ENCODE assay signal across 9 cellular contexts in the genomic region with DNA sequence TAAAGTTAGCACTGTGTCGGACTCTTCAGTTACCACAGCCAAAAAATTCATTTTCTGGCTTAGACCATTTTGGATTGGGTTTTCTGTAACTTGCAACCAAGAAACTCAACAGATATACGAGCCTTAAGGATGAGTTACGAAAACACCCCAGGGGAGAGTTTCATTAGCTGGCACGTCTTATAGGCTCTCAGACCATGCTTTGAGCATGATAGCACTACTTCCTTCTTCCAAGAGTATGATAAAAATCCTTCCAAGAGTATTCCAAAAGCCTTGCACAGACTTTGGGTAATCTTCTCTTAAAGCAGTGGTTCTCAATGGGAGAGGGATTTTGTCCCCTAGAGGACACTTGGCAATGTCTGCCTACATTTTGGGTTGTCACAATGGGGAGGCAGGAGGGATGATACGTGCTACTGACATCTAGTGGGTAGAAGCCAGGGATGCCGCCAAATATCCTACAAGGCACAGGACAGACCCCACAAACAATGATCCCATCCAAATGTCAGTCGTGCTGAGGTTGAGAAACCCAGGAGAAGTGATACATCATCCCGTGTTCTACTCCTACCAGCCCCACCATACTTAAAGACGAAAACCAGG.
DNase-seq lines count a peak whose midpoint lies in the region; ATAC-seq, FAIRE-seq and TF ChIP-seq lines count a peak whose summit lies in the region.
"Had no signal": no experiment of that assay in that cellular context is flagged by ENCODE, and none has a peak within 500 bp of the region (broad histone marks: within the 10 kb centered on the region; RNA-seq: fewer than 3 reads in every experiment).

No MANE protein-coding gene starts in this region.

- intact Hi-C loops in mammary epithelial cell (cut with micrococcal nuclease), result loop anchor here (1.0 kb wide), 1 partner anchor 220 kb away; no protein-coding TSS in a partner anchor

- H3K79me2 ChIP-seq in Loucy (ENCODE audit: insufficient read depth, low read length) (no peaks in the 10 kb centered on the region), mammary epithelial cell (ENCODE audit: insufficient read depth, low read length) (no peaks in the 10 kb centered on the region)

- no peak overlapping the region for H3K4me3 Mint-ChIP-seq in nephron

- no peaks in the 10 kb centered on the region for H3F3A ChIP-seq in Loucy (ENCODE audit: low read depth)

- DNase-seq in GM12865 (ENCODE audit: low read depth), result peak; percentile 17
- no peak for DNase-seq in mammary epithelial cell
- no peak for DNase-seq in middle frontal gyrus (ENCODE audit: extremely low spot score, low spot score)
- no peak for DNase-seq in H54 (ENCODE audit: insufficient read length, low spot score)
- DNase-seq: stimulated activated CD4-positive, alpha-beta T cell treated with anti-CD3 and anti-CD28 coated beads, Interleukin-15, amount 100 ng/mL, for 24 hours had no signal

- dilution Hi-C loops in mammary epithelial cell (cut with HindIII; ENCODE audit: low sequenced_read_pairs), result loop anchor here (5.0 kb wide), 1 partner anchor 128 kb away; no protein-coding TSS in a partner anchor

- peaks cover 38% of the 10 kb centered on the region for H3K4me1 Mint-ChIP-seq in nephron

- ATAC-seq in HG03432 (IDR thresholded peaks at IDR 0.05; ENCODE audit: unreplicated experiment) (no peak), GM18502 (IDR thresholded peaks at IDR 0.05; ENCODE audit: poor library complexity, unreplicated experiment) (no peak)

- BruUV-seq in mammary epithelial cell (replicated peaks; lab: Mats Ljungman, UMichigan), result no TSS peak

- no peak overlapping the region for H3K4me2 ChIP-seq in Loucy (ENCODE audit: low read depth, low read length, poor library complexity, severe bottlenecking)
- H3K4me2 ChIP-seq in mammary epithelial cell (ENCODE audit: insufficient read depth, low read depth, low read length), result no peak overlapping the region

- H3K36me3 Mint-ChIP-seq in nephron (ENCODE audit: low read depth), result peaks cover 10% of the 10 kb centered on the region

- no peaks in the 10 kb centered on the region for H3K9me2 ChIP-seq in Loucy (replicated peaks; ENCODE audit: low read depth, low read length)

- H3K4me3 ChIP-seq in GM12865 (ENCODE audit: low read depth, low read length) (no peak overlapping the region), Loucy (ENCODE audit: low read length, poor library complexity, severe bottlenecking) (no peak overlapping the region), mammary epithelial cell (replicated peaks in 1 of 3; ENCODE audit: insufficient read depth in 1 of 3, low read depth in 2 of 3, low read length in 3 of 3) (no peak overlapping the region)

- H3K4me1 ChIP-seq in Loucy (ENCODE audit: insufficient read depth, low read length, poor library complexity, severe bottlenecking), result peaks cover 23% of the 10 kb centered on the region
- H3K4me1 ChIP-seq in mammary epithelial cell (ENCODE audit: insufficient read depth, low read length), result peaks cover 9% of the 10 kb centered on the region

- no peak for TF ChIP-seq POLR2A in H54 (IDR thresholded peaks at IDR 0.05; ENCODE audit: low read depth, low read length)

- H3K9ac ChIP-seq in Loucy (ENCODE audit: low read depth, low read length, poor library complexity, severe bottlenecking) (no peak overlapping the region), mammary epithelial cell (ENCODE audit: insufficient read depth, low read length) (no peak overlapping the region)

- H3K36me3 ChIP-seq in Loucy (ENCODE audit: insufficient read depth, low read length), result no peaks in the 10 kb centered on the region
- H3K36me3 ChIP-seq in mammary epithelial cell (ENCODE audit: insufficient read depth, low read length), result no peaks in the 10 kb centered on the region

- H3K27me3 Mint-ChIP-seq in nephron (ENCODE audit: low read depth), result peaks cover 7% of the 10 kb centered on the region

- no peak overlapping the region for H3K27ac ChIP-seq in mammary epithelial cell (ENCODE audit: insufficient read depth, low read depth, low read length)

- WGBS in mammary epithelial cell (ENCODE audit: low coverage, missing lambda C conversion rate), result 79% methylated on average over 7 of the region's 9 CpGs

- in situ Hi-C loops in mammary epithelial cell (cut with MboI; ENCODE audit: low sequenced_read_pairs in 2 of 2), result loop anchor here in 1 of 2 donors (10.0 kb wide), 1 partner anchor 436 kb away; a partner anchor contains a TSS

- H3K9me3 ChIP-seq in Loucy (ENCODE audit: insufficient read depth, low read depth, low read length) (no peaks in the 10 kb centered on the region), mammary epithelial cell (replicated peaks; ENCODE audit: insufficient read depth, low read length) (no peaks in the 10 kb centered on the region)

- FAIRE-seq in H54 (lab: Jason Lieb, UNC), result no peak

- H3K27me3 ChIP-seq in Loucy (ENCODE audit: insufficient read depth, low read length, poor library complexity, severe bottlenecking) (no peaks in the 10 kb centered on the region), mammary epithelial cell (ENCODE audit: insufficient read depth, low read length) (no peaks in the 10 kb centered on the region)

- CTCF ChIA-PET in mammary epithelial cell (lab: Charles Lee; ENCODE audit: low non-redundant PET), result no interaction called here

- H4K20me1 ChIP-seq in Loucy (ENCODE audit: insufficient read depth, low read length, poor library complexity, severe bottlenecking) (no peaks in the 10 kb centered on the region), mammary epithelial cell (ENCODE audit: insufficient read depth, low read length) (no peaks in the 10 kb centered on the region)

- H2AFZ ChIP-seq in Loucy (ENCODE audit: low read length) (no peak overlapping the region), mammary epithelial cell (ENCODE audit: low read depth, low read length) (no peak overlapping the region)

- H3K9me3 Mint-ChIP-seq in nephron, result no peaks in the 10 kb centered on the region

- TF ChIP-seq CTCF in GM12865 (IDR thresholded peaks at IDR 0.05; ENCODE audit: insufficient read depth, low read depth, low read length, missing control alignments) (peak; percentile 32), Loucy (conservative IDR thresholded peaks at IDR 0.05; ENCODE audit: low read length) (peak; percentile 61), mammary epithelial cell (conservative IDR thresholded peaks at IDR 0.05 in 1 of 2, IDR thresholded peaks at IDR 0.05 in 1 of 2; ENCODE audit: extremely low read depth in 1 of 2, insufficient read depth in 1 of 2, low read depth in 1 of 2, low read length in 2 of 2) (peak; percentile 24 to 50), nephron (IDR thresholded peaks at IDR 0.05; ENCODE audit: unreplicated experiment in 3 of 3) (peak; percentile 20 to 42 (median 31))

- peak overlapping the region in 1 of 3 experiments; percentile 53 for H3K27ac Mint-ChIP-seq in nephron
